In genomic region chr9:77956555-77956954, GRCh38 we compare ENCODE assay signal across 2 cellular contexts.
TF ChIP-seq lines count a peak whose summit lies in the region.

No MANE protein-coding gene starts in this region.

TF ChIP-seq in GM23338, 12 proteins besides CTCF, POLR2A, EP300 and RAD21:
- peak; percentile 40; the same call in 1 of the 2 replicates for TF ChIP-seq ETS1 (IDR thresholded peaks at IDR 0.05)
- peak; percentile 58; the same call in 1 of the 2 replicates for TF ChIP-seq ZNF462 (CRISPR knock-in tag; IDR thresholded peaks at IDR 0.05)
- peak; percentile 70 for TF ChIP-seq NANOG (IDR thresholded peaks at IDR 0.05; ENCODE audit: borderline replicate concordance)
- TF ChIP-seq JUNB (IDR thresholded peaks at IDR 0.05; ENCODE audit: unreplicated experiment) = no peak

TF ChIP-seq in HepG2, 621 proteins besides CTCF, POLR2A, EP300 and RAD21 (continued from another document):
- TF ChIP-seq SNAPC4 (CRISPR knock-in tag; IDR thresholded peaks at IDR 0.05) (no peak), ZBTB33 (CRISPR knock-in tag; IDR thresholded peaks at IDR 0.05) (no peak), ZSCAN12 (CRISPR knock-in tag; IDR thresholded peaks at IDR 0.05) (no peak), TOPORS (CRISPR knock-in tag; IDR thresholded peaks at IDR 0.05) (no peak), MEIS1 (CRISPR knock-in tag; IDR thresholded peaks at IDR 0.05; ENCODE audit: borderline replicate concordance) (no peak), NR0B2 (CRISPR knock-in tag; IDR thresholded peaks at IDR 0.05) (no peak)
